ENCODE assay signal across 8 cellular contexts in the genomic region with DNA sequence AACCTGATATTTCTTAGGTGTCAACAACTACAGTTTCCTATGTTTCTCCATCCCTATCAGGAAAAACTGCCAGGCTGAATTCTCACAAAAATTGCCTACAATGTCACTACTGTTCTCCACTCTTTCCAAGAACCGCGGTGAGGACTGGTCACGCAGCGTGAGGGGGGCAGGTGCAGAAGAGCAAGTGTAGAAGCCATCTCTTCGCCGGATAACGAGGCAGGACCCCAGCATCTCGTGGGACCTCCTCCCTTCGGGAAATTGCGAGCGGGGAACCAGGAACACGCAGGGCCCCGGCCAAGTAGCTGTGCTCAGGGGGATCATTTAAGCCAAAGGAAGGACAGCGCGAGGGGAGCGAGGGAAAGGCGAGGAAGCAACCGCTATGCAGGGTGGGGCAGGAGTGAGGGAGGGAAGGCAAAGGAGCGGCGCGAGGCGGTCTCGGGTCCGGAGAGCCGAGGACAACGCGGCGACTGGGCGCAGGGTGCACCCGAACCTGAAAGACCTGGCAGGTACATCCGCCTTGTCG. TPM values are rescaled to one million over a fixed set of nuclear protein-coding genes. Genes with fewer than 3 reads are reported as not detected.
A peak's percentile ranks its signal among the peaks of the same experiment; 100 is the strongest.
DNase-seq lines count a peak whose midpoint lies in the region; ATAC-seq and TF ChIP-seq lines count a peak whose summit lies in the region.

No MANE protein-coding gene starts in this region.

- no peaks in the 10 kb centered on the region for H4K20me1 ChIP-seq in IMR-90 (ENCODE audit: insufficient read depth, low read length)

- peak overlapping the region; percentile 95 for H3K27ac Mint-ChIP-seq in activated naive CD8-positive, alpha-beta T cell

- peaks cover 26 to 40% of the 10 kb centered on the region in 2 experiments for H3K79me1 ChIP-seq in IMR-90 (ENCODE audit: low read depth in 1 of 2, low read length in 2 of 2)

- peak overlapping the region; percentile 73; the same call in 1 of the 2 replicates for H3K27ac ChIP-seq in IMR-90 (ENCODE audit: insufficient read depth, low read length)

- H3K23ac ChIP-seq in IMR-90 (ENCODE audit: low read depth, low read length): peak overlapping the region; percentile 81; the same call in 1 of the 2 replicates

- no peaks in the 10 kb centered on the region for H3K27me3 Mint-ChIP-seq in activated naive CD8-positive, alpha-beta T cell

- H2BK15ac ChIP-seq in IMR-90 (ENCODE audit: low read depth, low read length): no peak overlapping the region

- H3K4me1 Mint-ChIP-seq in activated naive CD8-positive, alpha-beta T cell (ENCODE audit: low read depth): peaks cover 67% of the 10 kb centered on the region

- H3K4ac ChIP-seq in IMR-90 (ENCODE audit: low read depth, low read length): peak overlapping the region; percentile 58

- peak overlapping the region; percentile 83 for H3K4me3 ChIP-seq in IMR-90 (ENCODE audit: insufficient read depth, low read depth, low read length)
- H3K4me3 ChIP-seq in skeletal muscle satellite cell (ENCODE audit: low read length): peak overlapping the region; percentile 95

- peaks cover 6% of the 10 kb centered on the region for H3K36me3 Mint-ChIP-seq in activated naive CD8-positive, alpha-beta T cell

- POLR2A ChIA-PET in IMR-90 (lab: Charles Lee; ENCODE audit: unreplicated experiment): no interaction called here

- no TSS peak for BruUV-seq in IMR-90 (replicated peaks; lab: Mats Ljungman, UMichigan)

- TF ChIP-seq POLR2A in IMR-90 (IDR thresholded peaks at IDR 0.05; ENCODE audit: low read depth, low read length): no peak

- peak; percentile 21 for ATAC-seq in GM21619 (IDR thresholded peaks at IDR 0.05; ENCODE audit: unreplicated experiment)
- peak; percentile 43 for ATAC-seq in IMR-90 (ENCODE audit: low read depth)

- no peak for TF ChIP-seq RAD21 in IMR-90 (IDR thresholded peaks at IDR 0.05; ENCODE audit: low read length)

- H2AK5ac ChIP-seq in IMR-90 (ENCODE audit: low read depth, low read length): peak overlapping the region; percentile 18; the same call in 1 of the 2 replicates

- peak overlapping the region; percentile 98 for H3K4me3 Mint-ChIP-seq in activated naive CD8-positive, alpha-beta T cell

- H3K9me3 ChIP-seq in IMR-90 (ENCODE audit: control insufficient read depth, insufficient read depth, low read length) (no peaks in the 10 kb centered on the region), skeletal muscle satellite cell (replicated peaks; ENCODE audit: low read length) (no peaks in the 10 kb centered on the region)

- H3K4me2 ChIP-seq in IMR-90 (ENCODE audit: low read depth, low read length): peak overlapping the region; percentile 94
- H3K4me2 ChIP-seq in skeletal muscle satellite cell (ENCODE audit: low read length): peak overlapping the region; percentile 96

- no peak for TF ChIP-seq CTCF in IMR-90 (conservative IDR thresholded peaks at IDR 0.05; ENCODE audit: low read depth, low read length)

- H3K56ac ChIP-seq in IMR-90 (ENCODE audit: extremely low read depth, insufficient read depth, low read length): 0 out of 2 replicates have a peak overlapping the region, but pooled peaks have one; percentile 22

- no peak overlapping the region for H2BK5ac ChIP-seq in IMR-90 (ENCODE audit: low read depth, low read length, poor library complexity, severe bottlenecking)

- H4K5ac ChIP-seq in IMR-90 (ENCODE audit: low read depth, low read length): no peak overlapping the region

- in situ Hi-C loops in IMR-90 (cut with MboI; ENCODE audit: low sequenced_read_pairs): loop anchor here (5.0 to 25.0 kb wide), 6 partner anchors 205 to 870 kb away; a partner anchor contains a TSS

- H3K14ac ChIP-seq in IMR-90 (replicated peaks; ENCODE audit: low read depth, low read length): peak overlapping the region; percentile 62

- intact Hi-C loops in IMR-90 (cut with micrococcal nuclease): no loop called here

- dilution Hi-C loops in IMR-90 (cut with HindIII; ENCODE audit: low sequenced_read_pairs, unreplicated experiment): no loop called here

- H3K9me3 Mint-ChIP-seq in activated naive CD8-positive, alpha-beta T cell (ENCODE audit: low read depth): no peaks in the 10 kb centered on the region

- WGBS in IMR-90 (ENCODE audit: extremely low coverage in 2 of 2, insufficient read length in 1 of 2), 2 experiments: 3% methylated on average over 18 of the region's 32 CpGs; no CpG with 5 or more reads in 1 of the 2 experiments

- peak overlapping the region; percentile 2; the same call in 1 of the 2 replicates for H2BK120ac ChIP-seq in IMR-90 (ENCODE audit: low read depth, low read length)

- no peak overlapping the region for H4K91ac ChIP-seq in IMR-90 (ENCODE audit: insufficient read depth, low read depth, low read length)

- no peak overlapping the region for H3K18ac ChIP-seq in IMR-90 (ENCODE audit: low read depth, low read length)

- CTCF ChIA-PET in IMR-90 (lab: Yijun Ruan, JAX): interaction anchor here (0.7 kb wide), 1 partner anchor 435 kb away, joined by 3 read pairs; no protein-coding TSS in a partner anchor

- H3K9me1 ChIP-seq in IMR-90 (ENCODE audit: insufficient read depth, low read length): peaks cover 6% of the 10 kb centered on the region; the same call in 1 of the 2 replicates

- no peak overlapping the region for H2BK20ac ChIP-seq in IMR-90 (ENCODE audit: low read depth, low read length)

- H2AK9ac ChIP-seq in IMR-90 (replicated peaks; ENCODE audit: low read depth, low read length, poor library complexity): peak overlapping the region; percentile 94

- DNase-seq in NCI-H1105 treated with DMSO at 0.1 percent for 48 hours (lab: John Stamatoyannopoulos, UW) (peak; percentile 21), NCI-H1105 (lab: John Stamatoyannopoulos, UW) (no peak), IMR-90 (no peak), hepatic stellate cell (ENCODE audit: low spot score) (peak; percentile 43), occipital lobe (lab: John Stamatoyannopoulos, UW) (no peak)

- peak overlapping the region in 1 of 2 experiments; percentile 14; a peak in 2 of 4 replicates for H4K8ac ChIP-seq in IMR-90 (ENCODE audit: low read depth in 2 of 2, low read length in 2 of 2)

- H3K4me1 ChIP-seq in IMR-90 (ENCODE audit: control insufficient read depth, insufficient read depth, low read length) (no peaks in the 10 kb centered on the region), skeletal muscle satellite cell (ENCODE audit: control insufficient read depth, insufficient read depth, low read length) (peaks cover 25% of the 10 kb centered on the region)

- H3K36me3 ChIP-seq in IMR-90 (ENCODE audit: control insufficient read depth, insufficient read depth, low read length) (no peaks in the 10 kb centered on the region), skeletal muscle satellite cell (ENCODE audit: insufficient read depth, low read length) (no peaks in the 10 kb centered on the region)

- H3K27me3 ChIP-seq in IMR-90 (ENCODE audit: control insufficient read depth, insufficient read depth, low read length) (peaks cover 11% of the 10 kb centered on the region), skeletal muscle satellite cell (ENCODE audit: control insufficient read depth, insufficient read depth, low read length) (peaks cover 5% of the 10 kb centered on the region)

- H2AFZ ChIP-seq in IMR-90 (replicated peaks; ENCODE audit: low read length, poor library complexity): peak overlapping the region; percentile 99

- peak overlapping the region; percentile 78 for H3K9ac ChIP-seq in IMR-90 (ENCODE audit: low read depth, low read length)
- H3K9ac ChIP-seq in skeletal muscle satellite cell (ENCODE audit: low read depth, low read length): peak overlapping the region; percentile 87

TF ChIP-seq in IMR-90, 13 proteins besides CTCF, POLR2A, EP300 and RAD21:
- TF ChIP-seq CEBPB (IDR thresholded peaks at IDR 0.05; ENCODE audit: low read depth, low read length) (no peak), RFX5 (IDR thresholded peaks at IDR 0.05; ENCODE audit: low read depth, low read length) (no peak), CHD1 (IDR thresholded peaks at IDR 0.05; ENCODE audit: low read depth, low read length) (0 out of 2 replicates have a peak, but pooled peaks have one; percentile 68)

RNA-seq across cellular contexts. Expression of a gene that starts 0.6 kb away (rescaled TPM):
- total RNA-seq in IMR-90 (2012; rRNA removed): 67.2 TPM in 2 replicates
- 86.4 and 88.8 TPM in 2 replicates for polyA plus RNA-seq in IMR-90 (2012; rRNA removed)
- polyA plus RNA-seq in IMR-90 (2012; cell fraction: cytosol; rRNA removed): 61.5 and 74.8 TPM in 2 replicates
- 24.2 and 39.6 TPM in 2 replicates for polyA plus RNA-seq in IMR-90 (2012; cell fraction: nucleus; rRNA removed; ENCODE audit: low replicate concordance)
- 64.0 and 75.0 TPM in 2 replicates for total RNA-seq in skeletal muscle satellite cell (2012; rRNA removed)
- 60.7 TPM for total RNA-seq in occipital lobe

RNA-seq across cellular contexts. Expression of a gene that starts 42.9 kb away (rescaled TPM):
- not detected in 2 replicates for total RNA-seq in IMR-90 (2012; rRNA removed)
- polyA plus RNA-seq in IMR-90 (2012; rRNA removed): not detected in 2 replicates
- not detected in 2 replicates for polyA plus RNA-seq in IMR-90 (2012; cell fraction: cytosol; rRNA removed)
- not detected in 2 replicates for polyA plus RNA-seq in IMR-90 (2012; cell fraction: nucleus; rRNA removed; ENCODE audit: low replicate concordance)
- not detected in 2 replicates for total RNA-seq in skeletal muscle satellite cell (2012; rRNA removed)
- 0.31 TPM for total RNA-seq in occipital lobe

Comparison
In these comparisons a context has a peak if more than half of its experiments do, and no peak if none do; other contexts are left out.
1. DNase-seq: peak in NCI-H1105 treated with DMSO at 0.1 percent for 48 hours (single experiment) and hepatic stellate cell (single experiment); none in NCI-H1105 (single experiment), IMR-90 (single experiment) and occipital lobe (single experiment).